In genomic region chr4:3291969-3292570, GRCh38 we compare ENCODE assay signal across 8 cellular contexts. TPM values are rescaled to one million over a fixed set of nuclear protein-coding genes. Genes with fewer than 3 reads are reported as not detected.
DNase-seq lines count a peak whose midpoint lies in the region; ATAC-seq and TF ChIP-seq lines count a peak whose summit lies in the region.

No MANE protein-coding gene starts in this region.

- H3K9me2 ChIP-seq in OCI-LY7 (ENCODE audit: insufficient read depth, low read length), result no peaks in the 10 kb centered on the region

- no peaks in the 10 kb centered on the region for H3K79me2 ChIP-seq in OCI-LY7 (ENCODE audit: insufficient read depth, low read depth, low read length)

- intact Hi-C loops in OCI-LY7 (cut with micrococcal nuclease; ENCODE audit: unreplicated experiment), result no loop called here

- peak overlapping the region; percentile 99 for H3K4me2 ChIP-seq in OCI-LY7 (ENCODE audit: low read length)
- H3K4me2 ChIP-seq in skeletal muscle satellite cell (ENCODE audit: low read length), result peak overlapping the region; percentile 99

- POLR2A ChIA-PET in OCI-LY7 (lab: Charles Lee), result no interaction called here

- DNase-seq in OCI-LY7 (ENCODE audit: low spot score) (peak; percentile 4), brain microvascular endothelial cell (no peak), NCI-H1694 treated with DMSO at 0.1 percent for 48 hours (lab: John Stamatoyannopoulos, UW) (no peak)

- no peaks in the 10 kb centered on the region for H4K20me1 ChIP-seq in OCI-LY7 (ENCODE audit: insufficient read depth, low read length)

- peak overlapping the region; percentile 87 for H3K9ac ChIP-seq in skeletal muscle satellite cell (ENCODE audit: low read depth, low read length)

- H3K27ac ChIP-seq in 22Rv1 (peak overlapping the region; percentile 93), OCI-LY7 (ENCODE audit: low read depth, low read length, poor library complexity, severe bottlenecking) (no peak overlapping the region), brain microvascular endothelial cell (peak overlapping the region; percentile 47)

- H3K9me3 ChIP-seq in OCI-LY7 (ENCODE audit: low read length) (no peaks in the 10 kb centered on the region), iPS-18c (ENCODE audit: control insufficient read depth, insufficient read depth, low read length) (no peaks in the 10 kb centered on the region), skeletal muscle satellite cell (replicated peaks; ENCODE audit: low read length) (no peaks in the 10 kb centered on the region)

- H3K4me1 ChIP-seq in OCI-LY7 (ENCODE audit: insufficient read depth, low read length, poor library complexity, severe bottlenecking), result peaks cover 9% of the 10 kb centered on the region
- peaks cover 20% of the 10 kb centered on the region for H3K4me1 ChIP-seq in skeletal muscle satellite cell (ENCODE audit: control insufficient read depth, insufficient read depth, low read length)

- CTCF ChIA-PET in OCI-LY7 (lab: Charles Lee; ENCODE audit: unreplicated experiment), result no interaction called here

- no TSS peak for BruUV-seq in OCI-LY7 (replicated peaks; lab: Mats Ljungman, UMichigan)

- TF ChIP-seq CTCF in 22Rv1 (IDR thresholded peaks at IDR 0.05), result no peak
- no peak for TF ChIP-seq CTCF in OCI-LY7 (conservative IDR thresholded peaks at IDR 0.05; ENCODE audit: low read length)
- TF ChIP-seq CTCF in brain microvascular endothelial cell (IDR thresholded peaks at IDR 0.05; ENCODE audit: low read depth, low read length, missing control alignments), result no peak

- H3K36me3 ChIP-seq in OCI-LY7 (ENCODE audit: insufficient read depth, low read length) (no peaks in the 10 kb centered on the region), brain microvascular endothelial cell (replicated peaks) (no peaks in the 10 kb centered on the region), skeletal muscle satellite cell (ENCODE audit: insufficient read depth, low read length) (no peaks in the 10 kb centered on the region)

- H2AFZ ChIP-seq in OCI-LY7 (ENCODE audit: low read length), result peak overlapping the region; percentile 69; the same call in 1 of the 2 replicates

- in situ Hi-C loops in brain microvascular endothelial cell (cut with HindIII; ENCODE audit: low pct_ligation_motif_present, low sequenced_read_pairs), result no loop called here

- H3K4me3 ChIP-seq in GM08714 (ENCODE audit: low read length) (peak overlapping the region; percentile 73; the same call in 1 of the 2 replicates), OCI-LY7 (ENCODE audit: low read depth, low read length, poor library complexity, severe bottlenecking) (peak overlapping the region; percentile 73), brain microvascular endothelial cell (ENCODE audit: low read depth, low read length) (peak overlapping the region; percentile 76), iPS-18c (ENCODE audit: insufficient read depth, low read depth, low read length) (peak overlapping the region; percentile 65), skeletal muscle satellite cell (ENCODE audit: low read length) (peak overlapping the region; percentile 99)

- peak; percentile 18 for ATAC-seq in HG02981 (IDR thresholded peaks at IDR 0.05; ENCODE audit: unreplicated experiment)

- no peaks in the 10 kb centered on the region for H3K27me3 ChIP-seq in brain microvascular endothelial cell (replicated peaks)
- H3K27me3 ChIP-seq in skeletal muscle satellite cell (ENCODE audit: control insufficient read depth, insufficient read depth, low read length), result peaks cover 6% of the 10 kb centered on the region

RNA-seq across cellular contexts. Expression of gene RGS12, which starts 0.8 kb away (rescaled TPM):
- total RNA-seq in OCI-LY7 (2014; rRNA removed; shearing (Covaris generic)), result 6.4 and 9.4 TPM in 2 replicates
- 5.2 and 6.5 TPM in 2 replicates for total RNA-seq in OCI-LY7 (2022)
- total RNA-seq in skeletal muscle satellite cell (2012; rRNA removed), result 8.1 and 8.4 TPM in 2 replicates

RNA-seq across cellular contexts. Expression of gene MSANTD1, which starts 43.1 kb away (rescaled TPM):
- 0.08 and 0.13 TPM in 2 replicates for total RNA-seq in OCI-LY7 (2014; rRNA removed; shearing (Covaris generic))
- total RNA-seq in OCI-LY7 (2022), result 0.53 and 1.0 TPM in 2 replicates
- total RNA-seq in skeletal muscle satellite cell (2012; rRNA removed), result 0.22 and 0.25 TPM in 2 replicates
